ENCODE assay signal across 1 cellular context in the genomic region with DNA sequence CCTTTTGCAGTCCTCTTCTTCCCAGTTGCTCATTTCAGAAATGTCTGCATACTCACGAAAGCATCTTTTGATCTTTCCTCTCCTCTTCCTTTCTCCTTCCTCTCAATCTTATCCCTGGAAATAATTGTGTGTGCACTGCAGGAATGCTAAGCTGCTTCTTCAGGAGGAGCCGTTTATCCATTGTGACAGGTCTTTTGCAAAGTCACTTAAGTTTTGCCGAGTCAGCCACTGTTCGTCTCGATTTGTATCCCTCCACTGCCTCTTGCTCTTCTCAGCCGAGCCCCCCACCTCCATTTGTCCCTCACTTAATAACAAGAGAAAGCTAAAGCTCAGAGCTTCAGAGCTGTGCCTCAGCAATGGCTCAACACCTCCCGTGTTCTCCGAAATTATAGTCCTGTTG.
TF ChIP-seq lines count a peak whose summit lies in the region.

No MANE protein-coding gene starts in this region.

TF ChIP-seq in GM23338, 12 proteins besides CTCF, POLR2A, EP300 and RAD21 (continued from another document):
- TF ChIP-seq JUNB (IDR thresholded peaks at IDR 0.05; ENCODE audit: unreplicated experiment): no peak
TF ChIP-seq in GM23338: peak in this region for 0.
